ENCODE assay signal across 14 cellular contexts in genomic region chr14:101836131-101836530, GRCh38.
DNase-seq lines count a peak whose midpoint lies in the region; ATAC-seq and TF ChIP-seq lines count a peak whose summit lies in the region.
"Had no signal": no experiment of that assay in that cellular context is flagged by ENCODE, and none has a peak within 500 bp of the region (broad histone marks: within the 10 kb centered on the region; RNA-seq: fewer than 3 reads in every experiment).

No MANE protein-coding gene starts in this region.

- H2AFZ ChIP-seq in SK-N-SH (ENCODE audit: low read depth) (no peak overlapping the region), fibroblast of lung (ENCODE audit: low read length) (no peak overlapping the region), osteoblast (ENCODE audit: low read length) (peak overlapping the region; percentile 56)
- H2AFZ ChIP-seq: PC-9 had no signal

- H3F3A ChIP-seq in SK-N-SH (replicated peaks; ENCODE audit: insufficient read depth): no peaks in the 10 kb centered on the region

- H3K79me2 ChIP-seq in SK-N-SH (ENCODE audit: insufficient read depth) (peaks cover 100% of the 10 kb centered on the region), fibroblast of lung (ENCODE audit: control insufficient read depth, insufficient read depth, low read length) (peaks cover 68% of the 10 kb centered on the region), osteoblast (ENCODE audit: insufficient read depth, low read length) (peaks cover 88% of the 10 kb centered on the region)

- ATAC-seq in GM21360 (IDR thresholded peaks at IDR 0.05; ENCODE audit: unreplicated experiment): no peak
- ATAC-seq in GM21528 (IDR thresholded peaks at IDR 0.05; ENCODE audit: low FRiP score, unreplicated experiment): no peak
- no peak for ATAC-seq in HG02759 (IDR thresholded peaks at IDR 0.05; ENCODE audit: unreplicated experiment)

- no peaks in the 10 kb centered on the region for H3K27me3 ChIP-seq in SK-N-SH (ENCODE audit: insufficient read depth)
- no peaks in the 10 kb centered on the region for H3K27me3 ChIP-seq in fibroblast of lung (ENCODE audit: control insufficient read depth, insufficient read depth, low read length)
- H3K27me3 ChIP-seq in osteoblast (ENCODE audit: insufficient read depth, low read length): no peaks in the 10 kb centered on the region
- H3K27me3 ChIP-seq: MG63, neutrophil had no signal

- H3K4me2 ChIP-seq in SK-N-SH (0 out of 2 replicates have a peak overlapping the region, but pooled peaks have one; percentile 35), fibroblast of lung (ENCODE audit: extremely low read depth, insufficient read depth, low read length) (peak overlapping the region; percentile 39), osteoblast (ENCODE audit: insufficient read depth, low read length) (peak overlapping the region; percentile 72)
- H3K4me2 ChIP-seq: PC-9 had no signal

- peak overlapping the region; percentile 31 to 77; a peak in 2 of 4 replicates for H3K27ac ChIP-seq in SK-N-SH (ENCODE audit: low read depth in 2 of 2, low read length in 1 of 2)
- H3K27ac ChIP-seq in fibroblast of lung (ENCODE audit: insufficient read depth, low read length): peak overlapping the region; percentile 60
- H3K27ac ChIP-seq in osteoblast (ENCODE audit: low read depth, low read length): peak overlapping the region; percentile 51
- H3K27ac ChIP-seq: neutrophil, PC-9, VCaP had no signal

- H3K9ac ChIP-seq in SK-N-SH (no peak overlapping the region), fibroblast of lung (ENCODE audit: insufficient read depth, low read length) (no peak overlapping the region)

- no peak for TF ChIP-seq EP300 in SK-N-SH (IDR thresholded peaks at IDR 0.05; ENCODE audit: borderline replicate concordance in 1 of 2, low read depth in 1 of 2, low read length in 1 of 2)

- no peak for TF ChIP-seq RAD21 in SK-N-SH (IDR thresholded peaks at IDR 0.05; ENCODE audit: low read length)

- H3K9me3 ChIP-seq in SK-N-SH (no peaks in the 10 kb centered on the region), fibroblast of lung (ENCODE audit: control insufficient read depth, insufficient read depth, low read depth, low read length) (no peaks in the 10 kb centered on the region), osteoblast (ENCODE audit: low read depth, low read length) (no peaks in the 10 kb centered on the region)
- H3K9me3 ChIP-seq: MG63, neutrophil had no signal

- 87% methylated on average over 8 of the region's 8 CpGs for WGBS in SK-N-SH (ENCODE audit: low lambda C conversion rate)

- CTCF ChIA-PET in SK-N-SH (lab: Yijun Ruan, JAX): interaction anchor here (0.6 to 3.1 kb wide), 2 partner anchors 17 to 65 kb away, joined by 3 to 14 read pairs; no protein-coding TSS in a partner anchor

- H3K4me1 ChIP-seq in SK-N-SH (ENCODE audit: control insufficient read depth in 1 of 2, insufficient read depth in 2 of 2, low read depth in 1 of 2, low read length in 1 of 2) (peaks cover 10 to 68% of the 10 kb centered on the region in 2 experiments), fibroblast of lung (ENCODE audit: control insufficient read depth, extremely low read depth, insufficient read depth, low read length) (peaks cover 22% of the 10 kb centered on the region), osteoblast (ENCODE audit: insufficient read depth, low read length) (peaks cover 22% of the 10 kb centered on the region)

- H3K36me3 ChIP-seq in SK-N-SH (replicated peaks in 1 of 2; ENCODE audit: control insufficient read depth in 1 of 2, insufficient read depth in 2 of 2, low read length in 1 of 2) (peaks cover 3 to 18% of the 10 kb centered on the region in 2 experiments), fibroblast of lung (ENCODE audit: control insufficient read depth, insufficient read depth, low read length) (peaks cover 3% of the 10 kb centered on the region), osteoblast (ENCODE audit: insufficient read depth, low read length) (no peaks in the 10 kb centered on the region)
- H3K36me3 ChIP-seq: MG63 had no signal

- H3K9me2 ChIP-seq in SK-N-SH: no peaks in the 10 kb centered on the region

- peak; percentile 76 for DNase-seq in AG20443 (ENCODE audit: low spot score)
- DNase-seq in SK-N-SH: no peak
- DNase-seq in fibroblast of lung (ENCODE audit: low read depth in 2 of 2): peak; percentile 21 to 54
- DNase-seq in osteoblast (ENCODE audit: insufficient read length, low spot score, missing footprints): peak; percentile 91
- no peak for DNase-seq in HUDEP-2 (lab: John Stamatoyannopoulos, UW; ENCODE audit: unreplicated experiment in 76 of 76)
- DNase-seq: amniotic stem cell, COR-L47, MG63, PC-9 had no signal

- H3K4me3 ChIP-seq in SK-N-SH (ENCODE audit: low read depth in 2 of 2, low read length in 1 of 2): no peak overlapping the region
- peak overlapping the region in 1 of 4 experiments; percentile 21 for H3K4me3 ChIP-seq in fibroblast of lung (replicated peaks in 1 of 4; ENCODE audit: control extremely low read depth in 1 of 4, insufficient read depth in 1 of 4, low read depth in 3 of 4, low read length in 4 of 4)
- peak overlapping the region; percentile 61 for H3K4me3 ChIP-seq in osteoblast (ENCODE audit: insufficient read depth, low read length)
- H3K4me3 ChIP-seq: MG63, PC-9 had no signal

- POLR2A ChIA-PET in SK-N-SH (lab: Yijun Ruan, JAX): interaction anchor here (0.7 kb wide), 1 partner anchor 26 kb away, joined by 3 read pairs; no protein-coding TSS in a partner anchor

- no peak for TF ChIP-seq CTCF in SK-N-SH (IDR thresholded peaks at IDR 0.05)
- no peak for TF ChIP-seq CTCF in fibroblast of lung (conservative IDR thresholded peaks at IDR 0.05 in 1 of 2, IDR thresholded peaks at IDR 0.05 in 1 of 2; ENCODE audit: low read depth in 1 of 2, low read length in 2 of 2)
- no peak for TF ChIP-seq CTCF in osteoblast (IDR thresholded peaks at IDR 0.05; ENCODE audit: extremely low read depth, low read depth, low read length)

- H4K20me1 ChIP-seq in SK-N-SH (ENCODE audit: insufficient read depth) (peaks cover 44% of the 10 kb centered on the region), fibroblast of lung (ENCODE audit: control insufficient read depth, extremely low read depth, insufficient read depth, low read length) (peaks cover 2% of the 10 kb centered on the region), osteoblast (ENCODE audit: insufficient read depth, low read length) (peaks cover 47% of the 10 kb centered on the region)

TF ChIP-seq in SK-N-SH, 30 proteins besides CTCF, POLR2A, EP300 and RAD21:
- no peak for TF ChIP-seq FOXM1 (IDR thresholded peaks at IDR 0.05; ENCODE audit: low read depth)
- no peak for TF ChIP-seq ELF1 (IDR thresholded peaks at IDR 0.05)
- no peak for TF ChIP-seq CHD2 (IDR thresholded peaks at IDR 0.05; ENCODE audit: low read length, partially characterized antibody)
- TF ChIP-seq USF1 (IDR thresholded peaks at IDR 0.05; ENCODE audit: borderline replicate concordance, low read depth): no peak
- TF ChIP-seq GATA2 (CRISPR knock-in tag; IDR thresholded peaks at IDR 0.05): no peak
- TF ChIP-seq TEAD4 (IDR thresholded peaks at IDR 0.05; ENCODE audit: borderline replicate concordance, insufficient read depth): no peak
- no peak for TF ChIP-seq SIN3A (IDR thresholded peaks at IDR 0.05; ENCODE audit: borderline replicate concordance, low read depth, low read length)
- TF ChIP-seq IRF3 (IDR thresholded peaks at IDR 0.05; ENCODE audit: low read depth, low read length): no peak

Comparison
In these comparisons a context has a peak if more than half of its experiments do, and no peak if none do; other contexts are left out.
1. DNase-seq: peak in AG20443 (single experiment), fibroblast of lung (2 of 2) and osteoblast (single experiment); none in SK-N-SH (single experiment) and HUDEP-2 (0 of 76).
2. Peak in every context shown above with its lines, with median percentiles within 50 percentile points of each other: H3K27ac ChIP-seq and H3K4me2 ChIP-seq.